ENCODE assay signal across 2 cellular contexts in genomic region chr3:182508896-182509295, GRCh38.
TF ChIP-seq lines count a peak whose summit lies in the region.

No MANE protein-coding gene starts in this region.

TF ChIP-seq in H1, 55 proteins besides CTCF, POLR2A, EP300 and RAD21:
- TF ChIP-seq SAP30 (IDR thresholded peaks at IDR 0.05; ENCODE audit: insufficient read depth, insufficient replicate concordance, low read length) (no peak), SP2 (IDR thresholded peaks at IDR 0.05; ENCODE audit: low read length) (no peak), ATF3 (IDR thresholded peaks at IDR 0.05; ENCODE audit: insufficient read depth, low read depth, low read length) (no peak), RXRA (IDR thresholded peaks at IDR 0.05; ENCODE audit: insufficient read depth, low read depth, low read length) (no peak), EZH2 (IDR thresholded peaks at IDR 0.05; ENCODE audit: low read depth, low read length, severe bottlenecking) (no peak), RFX5 (IDR thresholded peaks at IDR 0.05; ENCODE audit: borderline replicate concordance, low read depth, low read length) (no peak), BCL11A (IDR thresholded peaks at IDR 0.05; ENCODE audit: low read depth in 2 of 2, low read length in 2 of 2) (no peak), MAX (IDR thresholded peaks at IDR 0.05) (no peak)

TF ChIP-seq in SK-N-SH, 30 proteins besides CTCF, POLR2A, EP300 and RAD21:
- TF ChIP-seq SMC3 (IDR thresholded peaks at IDR 0.05; ENCODE audit: low read depth, low read length) (no peak), RCOR1 (IDR thresholded peaks at IDR 0.05; ENCODE audit: low read length) (no peak), YY1 (IDR thresholded peaks at IDR 0.05; ENCODE audit: low read depth) (no peak), NFIC (IDR thresholded peaks at IDR 0.05; ENCODE audit: borderline replicate concordance) (no peak), SIN3A (IDR thresholded peaks at IDR 0.05; ENCODE audit: borderline replicate concordance, low read depth, low read length) (no peak), GABPA (IDR thresholded peaks at IDR 0.05; ENCODE audit: low read depth) (no peak), POLR2AphosphoS5 (IDR thresholded peaks at IDR 0.05; ENCODE audit: low read depth, low read length) (no peak), USF2 (IDR thresholded peaks at IDR 0.05; ENCODE audit: borderline replicate concordance, low read depth, low read length) (no peak), EZH2phosphoT487 (IDR thresholded peaks at IDR 0.05; ENCODE audit: borderline replicate concordance, low read depth) (no peak), TEAD4 (IDR thresholded peaks at IDR 0.05; ENCODE audit: borderline replicate concordance, insufficient read depth) (no peak), FOSL2 (IDR thresholded peaks at IDR 0.05; ENCODE audit: borderline replicate concordance, low read depth) (no peak), MAX (IDR thresholded peaks at IDR 0.05; ENCODE audit: low read depth) (no peak), JUND (IDR thresholded peaks at IDR 0.05) (no peak), TAF1 (IDR thresholded peaks at IDR 0.05; ENCODE audit: borderline replicate concordance, low read depth, low read length) (no peak), MEF2A (IDR thresholded peaks at IDR 0.05; ENCODE audit: borderline replicate concordance, low read depth) (no peak), USF1 (IDR thresholded peaks at IDR 0.05; ENCODE audit: borderline replicate concordance, low read depth) (no peak), GATA2 (CRISPR knock-in tag; IDR thresholded peaks at IDR 0.05) (no peak), RFX5 (IDR thresholded peaks at IDR 0.05; ENCODE audit: low read length) (no peak), PBX3 (IDR thresholded peaks at IDR 0.05) (no peak), FOXM1 (IDR thresholded peaks at IDR 0.05; ENCODE audit: low read depth) (no peak)
